8 cellular contexts compared by ENCODE assay signal in genomic region chr7:42227931-42228591, GRCh38. TPM values are rescaled to one million over a fixed set of nuclear protein-coding genes. Genes with fewer than 3 reads are reported as not detected.
A peak's percentile ranks its signal among the peaks of the same experiment; 100 is the strongest.
DNase-seq lines count a peak whose midpoint lies in the region; ATAC-seq and TF ChIP-seq lines count a peak whose summit lies in the region.

No MANE protein-coding gene starts in this region.

- TF ChIP-seq POLR2A in erythroblast (IDR thresholded peaks at IDR 0.05; ENCODE audit: low read length) = no peak

- H3K4me1 ChIP-seq in skeletal muscle satellite cell (ENCODE audit: control insufficient read depth, insufficient read depth, low read length) = peaks cover 6% of the 10 kb centered on the region

- H3K9ac ChIP-seq in skeletal muscle satellite cell (ENCODE audit: low read depth, low read length) = no peak overlapping the region

- DNase-seq in T-helper 17 cell (no peak), left ventricle myocardium superior (peak; percentile 67), erythroblast (lab: John Stamatoyannopoulos, UW) (no peak), GM13977 (ENCODE audit: low spot score) (no peak), NCI-H446 treated with DMSO at 0.1 percent for 48 hours (lab: John Stamatoyannopoulos, UW) (no peak), activated gamma-delta T cell treated with Interleukin-2 at 50 U/mL for 16 hours (no peak)

- no peaks in the 10 kb centered on the region for H3K27me3 ChIP-seq in skeletal muscle satellite cell (ENCODE audit: control insufficient read depth, insufficient read depth, low read length)

- no peaks in the 10 kb centered on the region for H3K36me3 ChIP-seq in skeletal muscle satellite cell (ENCODE audit: insufficient read depth, low read length)

- peak overlapping the region; percentile 72 for H3K4me2 ChIP-seq in skeletal muscle satellite cell (ENCODE audit: low read length)

- H3K4me3 Mint-ChIP-seq in T-helper 17 cell = no peak overlapping the region

- H3K4me1 Mint-ChIP-seq in T-helper 17 cell = peaks cover 2% of the 10 kb centered on the region

- H3K36me3 Mint-ChIP-seq in T-helper 17 cell (ENCODE audit: low read depth) = peaks cover 2% of the 10 kb centered on the region

- H3K27me3 Mint-ChIP-seq in T-helper 17 cell = peaks cover 71% of the 10 kb centered on the region

- intact Hi-C loops in left ventricle myocardium superior (cut with micrococcal nuclease) = no loop called here

- in situ Hi-C loops in GM13977 (cut with MboI; ENCODE audit: low pct_unique_long_range_greater_than_20kb, low sequenced_read_pairs, unreplicated experiment) = no loop called here

- no peak overlapping the region for H3K4me3 ChIP-seq in skeletal muscle satellite cell (ENCODE audit: low read length)

- no peaks in the 10 kb centered on the region for H3K9me3 ChIP-seq in T-helper 17 cell (ENCODE audit: control insufficient read depth, low read length, poor library complexity, severe bottlenecking)
- no peaks in the 10 kb centered on the region for H3K9me3 ChIP-seq in skeletal muscle satellite cell (replicated peaks; ENCODE audit: low read length)

- TF ChIP-seq CTCF in GM13977 (IDR thresholded peaks at IDR 0.05; ENCODE audit: extremely low read depth, insufficient read depth, missing control alignments) = no peak

- peak overlapping the region; percentile 79 for H3K27ac Mint-ChIP-seq in T-helper 17 cell

- ATAC-seq in GM21423 (IDR thresholded peaks at IDR 0.05; ENCODE audit: unreplicated experiment) = peak; percentile 46
- peak; percentile 76 for ATAC-seq in T-helper 17 cell
- ATAC-seq in left ventricle myocardium superior = peak; percentile 87

RNA-seq across cellular contexts. Expression of gene GLI3, which starts 8.9 kb away (rescaled TPM):
- total RNA-seq in T-helper 17 cell = 1 to 10 TPM in 1 of 2 donors, under 1 TPM in 1; 0.34 to 1.1 TPM
- 4.4 TPM for total RNA-seq in left ventricle myocardium superior
- 2.8 and 3.1 TPM in 2 replicates for total RNA-seq in skeletal muscle satellite cell (2012; rRNA removed)
